ENCODE assay signal across 1 cellular context in genomic region chr9:110371411-110372013, GRCh38.
TF ChIP-seq lines count a peak whose summit lies in the region.

No MANE protein-coding gene starts in this region.

TF ChIP-seq in K562, 482 proteins besides CTCF, POLR2A, EP300 and RAD21 (continued from another document and continues in another):
- TF ChIP-seq ARID4B (CRISPR knock-in tag; IDR thresholded peaks at IDR 0.05) (no peak), SIX5 (IDR thresholded peaks at IDR 0.05; ENCODE audit: borderline replicate concordance in 1 of 2, insufficient read depth in 1 of 2, low read depth in 1 of 2, low read length in 2 of 2) (no peak), TEAD2 (tag; IDR thresholded peaks at IDR 0.05) (no peak), HNRNPUL1 (IDR thresholded peaks at IDR 0.05; ENCODE audit: low read length) (no peak), USF1 (CRISPR knock-in tag; IDR thresholded peaks at IDR 0.05) (no peak), KLF16 (IDR thresholded peaks at IDR 0.05) (peak; percentile 99), ZNF707 (CRISPR knock-in tag; conservative IDR thresholded peaks at IDR 0.05) (no peak), BCOR (IDR thresholded peaks at IDR 0.05) (peak; percentile 98), PHF20 (IDR thresholded peaks at IDR 0.05; ENCODE audit: partially characterized antibody) (peak; percentile 82), ATF4 (CRISPR knock-in tag; IDR thresholded peaks at IDR 0.05) (peak; percentile 76), TRIM24 (IDR thresholded peaks at IDR 0.05) (peak; percentile 99), HLTF (IDR thresholded peaks at IDR 0.05) (peak; percentile 98), CEBPG (CRISPR knock-in tag; IDR thresholded peaks at IDR 0.05) (no peak), CEBPG (tag; conservative IDR thresholded peaks at IDR 0.05 in 1 of 2, IDR thresholded peaks at IDR 0.05 in 1 of 2) (no peak), PKNOX1 (IDR thresholded peaks at IDR 0.05) (peak; percentile 52), SRSF1 (IDR thresholded peaks at IDR 0.05; ENCODE audit: low read depth, low read length) (no peak), DACH1 (IDR thresholded peaks at IDR 0.05; ENCODE audit: partially characterized antibody) (peak; percentile 62), MTA3 (IDR thresholded peaks at IDR 0.05; ENCODE audit: borderline replicate concordance) (peak; percentile 75; the same call in 1 of the 2 replicates), KLF13 (tag; IDR thresholded peaks at IDR 0.05; ENCODE audit: borderline replicate concordance, low read depth) (0 out of 2 replicates have a peak, but pooled peaks have one; percentile 30), CTBP1 (IDR thresholded peaks at IDR 0.05; ENCODE audit: borderline replicate concordance) (peak; percentile 87), FOSL1 (tag; conservative IDR thresholded peaks at IDR 0.05) (peak; percentile 87), ARID3A (IDR thresholded peaks at IDR 0.05; ENCODE audit: borderline replicate concordance, low read depth, low read length) (peak; percentile 79), THRB (CRISPR knock-in tag; conservative IDR thresholded peaks at IDR 0.05) (peak; percentile 55), PHF21A (IDR thresholded peaks at IDR 0.05; ENCODE audit: borderline replicate concordance, low read depth) (peak; percentile 51; the same call in 1 of the 2 replicates), ERF (CRISPR knock-in tag; IDR thresholded peaks at IDR 0.05) (peak; percentile 68; the same call in 1 of the 2 replicates), ZNF561 (CRISPR knock-in tag; conservative IDR thresholded peaks at IDR 0.05) (no peak), ETV6 (IDR thresholded peaks at IDR 0.05; ENCODE audit: borderline replicate concordance in 1 of 2, low read depth in 2 of 2, low read length in 1 of 2) (peak in 1 of 2 experiments; percentile 75; a peak in 2 of 4 replicates), ETV6 (CRISPR knock-in tag; IDR thresholded peaks at IDR 0.05; ENCODE audit: borderline replicate concordance) (no peak), HMGN3 (IDR thresholded peaks at IDR 0.05; ENCODE audit: borderline replicate concordance, extremely low read depth, insufficient read length, low read depth, low read length) (peak; percentile 79), RB1 (IDR thresholded peaks at IDR 0.05; ENCODE audit: low read depth) (no peak), E2F3 (CRISPR knock-in tag; IDR thresholded peaks at IDR 0.05) (no peak), ZFP30 (CRISPR knock-in tag; IDR thresholded peaks at IDR 0.05; ENCODE audit: borderline replicate concordance) (no peak), ZNF551 (CRISPR knock-in tag; IDR thresholded peaks at IDR 0.05) (no peak), FOXJ2 (tag; IDR thresholded peaks at IDR 0.05) (peak; percentile 90), ZNF316 (IDR thresholded peaks at IDR 0.05) (peak; percentile 51; the same call in 1 of the 2 replicates), ZNF239 (CRISPR knock-in tag; IDR thresholded peaks at IDR 0.05) (peak; percentile 77), TRIM28 (IDR thresholded peaks at IDR 0.05) (0 out of 2 replicates have a peak, but pooled peaks have one; percentile 34), ESRRA (IDR thresholded peaks at IDR 0.05; ENCODE audit: borderline replicate concordance, low read depth) (no peak; the same call in 1 of the 2 replicates), ZBTB5 (IDR thresholded peaks at IDR 0.05) (peak; percentile 47; the same call in 1 of the 2 replicates), MAX (CRISPR knock-in tag; IDR thresholded peaks at IDR 0.05) (no peak), TEAD4 (IDR thresholded peaks at IDR 0.05; ENCODE audit: low read length) (peak; percentile 100), TEAD4 (CRISPR knock-in tag; IDR thresholded peaks at IDR 0.05; ENCODE audit: borderline replicate concordance) (no peak), HBP1 (CRISPR knock-in tag; IDR thresholded peaks at IDR 0.05) (peak; percentile 91), IRF9 (tag; IDR thresholded peaks at IDR 0.05) (0 out of 2 replicates have a peak, but pooled peaks have one; percentile 8), NR2C1 (IDR thresholded peaks at IDR 0.05) (no peak; the same call in 1 of the 2 replicates), NR2C1 (tag; IDR thresholded peaks at IDR 0.05) (peak; percentile 66), MNT (conservative IDR thresholded peaks at IDR 0.05) (peak in 1 of 2 experiments; percentile 69; a peak in 2 of 4 replicates)
